ENCODE assay signal across 8 cellular contexts in genomic region chr19:18104793-18105131, GRCh38. TPM values are rescaled to one million over a fixed set of nuclear protein-coding genes. Genes with fewer than 3 reads are reported as not detected.
DNase-seq lines count a peak whose midpoint lies in the region; ATAC-seq and TF ChIP-seq lines count a peak whose summit lies in the region.

No MANE protein-coding gene starts in this region.

- peaks cover 38 to 44% (median 42%) of the 10 kb centered on the region in 3 donors for H3K4me1 Mint-ChIP-seq in IgD-negative memory B cell
- peaks cover 43 to 82% (median 66%) of the 10 kb centered on the region in 3 donors for H3K4me1 Mint-ChIP-seq in naive B cell

- H3K27me3 Mint-ChIP-seq in IgD-negative memory B cell (no peaks in the 10 kb centered on the region), naive B cell (no peaks in the 10 kb centered on the region)

- H3K9me3 Mint-ChIP-seq in IgD-negative memory B cell (no peaks in the 10 kb centered on the region), naive B cell (no peaks in the 10 kb centered on the region)

- DNase-seq in AG10803 (ENCODE audit: low read depth) (no peak), caudate nucleus (lab: John Stamatoyannopoulos, UW) (no peak), naive B cell (no peak), NCI-H510A (lab: John Stamatoyannopoulos, UW) (no peak), NAMALWA (ENCODE audit: low spot score) (no peak), NCI-H226 (no peak)

- H3K36me3 Mint-ChIP-seq in IgD-negative memory B cell: no peaks in the 10 kb centered on the region
- H3K36me3 Mint-ChIP-seq in naive B cell: no peaks in the 10 kb centered on the region

- peak overlapping the region; percentile 86 to 93 (median 89) for H3K27ac Mint-ChIP-seq in IgD-negative memory B cell
- H3K27ac Mint-ChIP-seq in naive B cell: peak overlapping the region; percentile 71 to 95 (median 86)

- H3K27ac ChIP-seq in caudate nucleus (ENCODE audit: low read depth, low read length): peak overlapping the region; percentile 62

- ATAC-seq in naive B cell (ENCODE audit: low read depth in 2 of 2): no peak
- no peak for ATAC-seq in HG03159 (IDR thresholded peaks at IDR 0.05; ENCODE audit: unreplicated experiment)

- H3K4me3 Mint-ChIP-seq in IgD-negative memory B cell: peak overlapping the region; percentile 73 to 89 (median 80)
- H3K4me3 Mint-ChIP-seq in naive B cell: peak overlapping the region; percentile 75 to 91 (median 84)

- no peak for TF ChIP-seq CTCF in AG10803 (conservative IDR thresholded peaks at IDR 0.05; ENCODE audit: low read length)

- peak overlapping the region; percentile 58 for H3K4me3 ChIP-seq in AG10803 (ENCODE audit: low read length)

RNA-seq across cellular contexts. Expression of gene MAST3, which starts 7.2 kb away (rescaled TPM):
- polyA plus RNA-seq in IgD-negative memory B cell (20.3 TPM), naive B cell (ENCODE audit: low read depth in 6 of 6) (10 to 100 TPM in 5 of 6 donors, 1 to 10 TPM in 1; 9.3 to 20.6 (median 13.3) TPM)

RNA-seq across cellular contexts. Expression of gene IL12RB1, which starts 18.0 kb away (rescaled TPM):
- polyA plus RNA-seq in IgD-negative memory B cell (9.8 TPM), naive B cell (ENCODE audit: low read depth in 6 of 6) (10 to 100 TPM in 1 of 6 donors, 1 to 10 TPM in 5; 5.8 to 15.8 (median 8.1) TPM)

RNA-seq across cellular contexts. Expression of gene PIK3R2, which starts 48.2 kb away (rescaled TPM):
- polyA plus RNA-seq in IgD-negative memory B cell: 2.1 TPM
- polyA plus RNA-seq in naive B cell (ENCODE audit: low read depth in 6 of 6): 1 to 10 TPM; 1.2 to 5.7 (median 2.3) TPM
